Comparison of ENCODE assay signal across 27 cellular contexts in the genomic region with DNA sequence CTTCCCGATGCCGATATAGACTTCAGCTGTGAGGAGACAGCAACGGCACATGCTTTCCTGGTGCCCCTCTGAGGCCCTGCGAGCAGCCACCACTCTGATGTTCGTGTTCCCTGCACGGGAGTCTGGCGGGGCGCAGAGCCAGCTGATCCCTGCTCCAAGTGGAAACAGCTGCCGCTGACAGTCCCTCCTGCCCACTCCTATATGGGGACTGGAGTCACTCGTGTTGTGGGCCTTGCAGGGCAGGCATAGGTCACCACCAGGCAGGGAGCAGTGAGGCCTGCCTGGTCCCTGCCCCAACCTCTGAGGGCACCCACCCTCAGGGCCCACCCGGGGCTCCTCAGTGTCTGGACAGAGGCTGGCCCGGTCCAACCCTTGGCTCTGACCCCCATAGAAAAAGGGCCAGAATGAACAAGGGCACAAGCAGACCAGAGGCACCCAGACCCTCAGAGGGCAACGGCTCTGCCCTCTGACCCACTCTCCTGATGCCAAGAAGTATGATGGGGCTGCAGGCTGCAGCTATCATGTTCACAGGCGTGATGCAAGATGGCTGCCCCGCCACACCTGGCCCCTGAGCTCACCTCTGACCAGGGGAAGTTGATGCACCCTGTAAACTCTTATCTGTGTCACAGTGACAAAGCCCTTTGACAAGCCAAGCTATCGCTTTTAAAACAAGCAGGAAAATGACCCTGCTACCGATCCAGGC.
DNase-seq lines count a peak whose midpoint lies in the region; ATAC-seq and TF ChIP-seq lines count a peak whose summit lies in the region.
"Had no signal": no experiment of that assay in that cellular context is flagged by ENCODE, and none has a peak within 500 bp of the region (broad histone marks: within the 10 kb centered on the region; RNA-seq: fewer than 3 reads in every experiment).

No MANE protein-coding gene starts in this region.

- H3K36me3 ChIP-seq in esophagus muscularis mucosa (peaks cover 0 to 24% (median 15%) of the 10 kb centered on the region in 4 donors), left lung (peaks cover 0 to 15% of the 10 kb centered on the region in 2 donors), psoas muscle (ENCODE audit: insufficient read depth in 1 of 2, low read depth in 1 of 2) (peaks cover 0 to 21% of the 10 kb centered on the region in 2 donors)

- peak overlapping the region; percentile 85 for H3K27ac ChIP-seq in angular gyrus (ENCODE audit: low read depth, low read length)
- peak overlapping the region; percentile 62 to 66 (median 64) for H3K27ac ChIP-seq in esophagus muscularis mucosa (replicated peaks in 1 of 4)
- no peak overlapping the region for H3K27ac ChIP-seq in left lung
- peak overlapping the region; percentile 63 for H3K27ac ChIP-seq in psoas muscle
- H3K27ac ChIP-seq: foreskin keratinocyte, HL-60 had no signal

- TF ChIP-seq CTCF in esophagus muscularis mucosa (IDR thresholded peaks at IDR 0.05): no peak
- TF ChIP-seq CTCF in left lung (IDR thresholded peaks at IDR 0.05): no peak
- TF ChIP-seq CTCF in psoas muscle (IDR thresholded peaks at IDR 0.05): no peak

- CTCF ChIA-PET in activated CD8-positive, alpha-beta memory T cell treated with anti-CD3 and anti-CD28 coated beads, Interleukin-2, amount 10 ng/mL, durations not matched to agents 7 days and 5 days (lab: Charles Lee): no interaction called here

- DNase-seq in esophagus muscularis mucosa (ENCODE audit: extremely low spot score) (no peak), left lung (peak; percentile 17 to 58), psoas muscle (peak; percentile 60 to 84)
- no peak for DNase-seq in activated CD8-positive, alpha-beta memory T cell treated with anti-CD3 and anti-CD28 coated beads, Interleukin-2, amount 10 ng/mL, durations not matched to agents 7 days and 5 days
- no peak for DNase-seq in activated CD4-positive, alpha-beta T cell treated with anti-CD3 and anti-CD28 coated beads, Interleukin-2, amount 50 U/mL, for 1 hour
- no peak for DNase-seq in stimulated activated CD4-positive, alpha-beta T cell treated with anti-CD3 and anti-CD28 coated beads, Interleukin-2, amount 100 ng/mL, for 24 hours
- DNase-seq: activated CD8-positive, alpha-beta memory T cell treated with anti-CD3 and anti-CD28 coated beads, Interleukin-2, amount 50 U/mL, for 48 hours; DMS79 treated with DMSO at 0.1 percent for 48 hours; effector CD8-positive, alpha-beta T cell; foreskin keratinocyte; H9; islet precursor cell; NCI-H1048; NCI-H2081; NCI-H345; NCI-H748 treated with DMSO at 0.1 percent for 48 hours; stimulated activated CD4-positive, alpha-beta T cell treated with anti-CD3 and anti-CD28 coated beads, Interleukin-12 subunit alpha, Interleukin-12 subunit beta, amount 100 ng/mL, for 4 hours; stimulated activated naive CD4-positive, alpha-beta T cell treated with Interleukin-2 at 50 U/mL for 16 hours; T-helper 9 cell had no signal

- no peak for TF ChIP-seq POLR2A in esophagus muscularis mucosa (IDR thresholded peaks at IDR 0.05; ENCODE audit: low read depth)
- no peak for TF ChIP-seq POLR2A in GM18505 (IDR thresholded peaks at IDR 0.05; ENCODE audit: borderline replicate concordance, extremely low read depth, insufficient read depth, insufficient read length)

- TF ChIP-seq EP300 in esophagus muscularis mucosa (IDR thresholded peaks at IDR 0.05): no peak

- H3K27me3 Mint-ChIP-seq in activated CD8-positive, alpha-beta memory T cell treated with anti-CD3 and anti-CD28 coated beads, Interleukin-2, amount 10 ng/mL, durations not matched to agents 7 days and 5 days: no peaks in the 10 kb centered on the region
- H3K27me3 Mint-ChIP-seq: activated naive CD8-positive, alpha-beta T cell had no signal

- H3K9me3 ChIP-seq in esophagus muscularis mucosa: no peaks in the 10 kb centered on the region
- no peaks in the 10 kb centered on the region for H3K9me3 ChIP-seq in left lung
- no peaks in the 10 kb centered on the region for H3K9me3 ChIP-seq in psoas muscle

- H3K4me3 ChIP-seq in esophagus muscularis mucosa (no peak overlapping the region), left lung (no peak overlapping the region), psoas muscle (no peak overlapping the region)
- H3K4me3 ChIP-seq: GM12878 had no signal

- H3K4me3 Mint-ChIP-seq in activated CD8-positive, alpha-beta memory T cell treated with anti-CD3 and anti-CD28 coated beads, Interleukin-2, amount 10 ng/mL, durations not matched to agents 7 days and 5 days: no peak overlapping the region
- H3K4me3 Mint-ChIP-seq: activated naive CD8-positive, alpha-beta T cell; H9; memory B cell had no signal

- H3K4me1 ChIP-seq in esophagus muscularis mucosa (peaks cover 49 to 59% (median 55%) of the 10 kb centered on the region in 4 donors), left lung (peaks cover 0 to 11% of the 10 kb centered on the region in 2 donors), psoas muscle (peaks cover 38% of the 10 kb centered on the region)
- H3K4me1 ChIP-seq: foreskin keratinocyte had no signal

- H3K27me3 ChIP-seq in esophagus muscularis mucosa (no peaks in the 10 kb centered on the region), left lung (no peaks in the 10 kb centered on the region), psoas muscle (ENCODE audit: insufficient read depth in 3 of 3, low read length in 2 of 3) (no peaks in the 10 kb centered on the region)
- H3K27me3 ChIP-seq: foreskin keratinocyte had no signal

- H3K27ac Mint-ChIP-seq in activated CD8-positive, alpha-beta memory T cell treated with anti-CD3 and anti-CD28 coated beads, Interleukin-2, amount 10 ng/mL, durations not matched to agents 7 days and 5 days: no peak overlapping the region
- H3K27ac Mint-ChIP-seq: activated naive CD8-positive, alpha-beta T cell; activated T-helper 2 cell treated with anti-CD3 and anti-CD28 coated beads, Interferon-gamma antibody, Interleukin-2, Interleukin-4, amounts not matched to agents 10 μg/mL and 5 μg/mL and 100 μg/mL, durations not matched to agents 14 hours and 24 hours and 36 hours; memory B cell had no signal

- WGBS in esophagus muscularis mucosa: 90% methylated on average over 7 of the region's 17 CpGs
- WGBS in psoas muscle, 3 donors: 44 to 49% (median 46%) methylated on average over 17 of the region's 17 CpGs

- H3K36me3 Mint-ChIP-seq in activated CD8-positive, alpha-beta memory T cell treated with anti-CD3 and anti-CD28 coated beads, Interleukin-2, amount 10 ng/mL, durations not matched to agents 7 days and 5 days: no peaks in the 10 kb centered on the region
- H3K36me3 Mint-ChIP-seq: activated naive CD8-positive, alpha-beta T cell; memory B cell had no signal

- peak; percentile 10 for ATAC-seq in left lung
- ATAC-seq in psoas muscle: peak; percentile 51 to 75 (median 70)
- no peak for ATAC-seq in GM18505 (IDR thresholded peaks at IDR 0.05; ENCODE audit: unreplicated experiment)
- no peak for ATAC-seq in activated CD8-positive, alpha-beta memory T cell treated with anti-CD3 and anti-CD28 coated beads, Interleukin-2, amount 10 ng/mL, durations not matched to agents 7 days and 5 days
- ATAC-seq: foreskin keratinocyte, HepG2 had no signal

- intact Hi-C loops in esophagus muscularis mucosa (cut with DNase I) (no loop called here), left lung (cut with DNase I) (no loop called here), psoas muscle (cut with DNase I) (no loop called here)

- H3K4me1 Mint-ChIP-seq in activated CD8-positive, alpha-beta memory T cell treated with anti-CD3 and anti-CD28 coated beads, Interleukin-2, amount 10 ng/mL, durations not matched to agents 7 days and 5 days: peaks cover 3% of the 10 kb centered on the region
- H3K4me1 Mint-ChIP-seq: memory B cell had no signal

- H3K9me3 Mint-ChIP-seq in activated CD8-positive, alpha-beta memory T cell treated with anti-CD3 and anti-CD28 coated beads, Interleukin-2, amount 10 ng/mL, durations not matched to agents 7 days and 5 days (ENCODE audit: low read depth): no peaks in the 10 kb centered on the region
- H3K9me3 Mint-ChIP-seq: activated T-helper 2 cell treated with anti-CD3 and anti-CD28 coated beads, Interferon-gamma antibody, Interleukin-2, Interleukin-4, amounts not matched to agents 10 μg/mL and 5 μg/mL and 100 μg/mL, durations not matched to agents 14 hours and 24 hours and 36 hours; H9; memory B cell had no signal

Comparison
In these comparisons a context has a peak if more than half of its experiments do, and no peak if none do; other contexts are left out.
1. H3K27ac ChIP-seq: peak in angular gyrus (single experiment), esophagus muscularis mucosa (4 of 4) and psoas muscle (single experiment); none in left lung (0 of 2).
2. DNase-seq: peak in left lung (2 of 2) and psoas muscle (2 of 2); none in esophagus muscularis mucosa (single experiment), activated CD8-positive, alpha-beta memory T cell treated with anti-CD3 and anti-CD28 coated beads, Interleukin-2, amount 10 ng/mL, durations not matched to agents 7 days and 5 days (single experiment), activated CD4-positive, alpha-beta T cell treated with anti-CD3 and anti-CD28 coated beads, Interleukin-2, amount 50 U/mL, for 1 hour (single experiment) and stimulated activated CD4-positive, alpha-beta T cell treated with anti-CD3 and anti-CD28 coated beads, Interleukin-2, amount 100 ng/mL, for 24 hours (0 of 2).
3. ATAC-seq: peak in left lung (single experiment) and psoas muscle (4 of 4); none in GM18505 (single experiment) and activated CD8-positive, alpha-beta memory T cell treated with anti-CD3 and anti-CD28 coated beads, Interleukin-2, amount 10 ng/mL, durations not matched to agents 7 days and 5 days (single experiment).